8 cellular contexts compared by ENCODE assay signal in the genomic region with DNA sequence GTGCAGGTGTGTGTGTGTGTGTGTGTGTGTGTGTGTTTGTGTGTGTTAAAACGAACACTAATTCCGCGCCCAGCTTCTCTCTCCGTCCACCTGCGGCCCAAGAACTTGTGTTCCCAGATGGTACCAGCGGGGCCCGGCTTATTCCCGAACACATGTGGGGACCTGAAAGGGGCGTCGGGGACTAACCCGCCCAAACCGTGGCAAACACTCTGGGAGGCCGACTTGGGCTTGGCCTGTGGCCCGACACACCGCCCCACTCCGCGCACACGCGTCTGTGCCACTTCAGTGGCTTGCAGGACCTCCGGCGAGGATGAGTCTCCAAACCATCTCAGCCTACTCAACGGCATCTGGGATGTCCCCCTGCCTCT. TPM values are rescaled to one million over a fixed set of nuclear protein-coding genes. Genes with fewer than 3 reads are reported as not detected.
DNase-seq lines count a peak whose midpoint lies in the region; ATAC-seq and TF ChIP-seq lines count a peak whose summit lies in the region.

No MANE protein-coding gene starts in this region.

- no peak for TF ChIP-seq CTCF in colonic mucosa (IDR thresholded peaks at IDR 0.05)
- no peak for TF ChIP-seq CTCF in type B pancreatic cell (conservative IDR thresholded peaks at IDR 0.05)

- H3K27ac ChIP-seq in colonic mucosa, result no peak overlapping the region
- H3K27ac ChIP-seq in mucosa of rectum (ENCODE audit: low read depth in 2 of 2, low read length in 2 of 2), result peak overlapping the region in 1 of 2 donors; percentile 22

- H3K4me1 ChIP-seq in colonic mucosa (no peaks in the 10 kb centered on the region), mucosa of rectum (ENCODE audit: control insufficient read depth in 2 of 2, insufficient read depth in 2 of 2, low read length in 2 of 2) (no peaks in the 10 kb centered on the region)

- no peak for ATAC-seq in HG02981 (IDR thresholded peaks at IDR 0.05; ENCODE audit: unreplicated experiment)

- H3K4me1 Mint-ChIP-seq in activated naive CD8-positive, alpha-beta T cell (ENCODE audit: low read depth), result peaks cover 23% of the 10 kb centered on the region
- peaks cover 18% of the 10 kb centered on the region for H3K4me1 Mint-ChIP-seq in activated naive CD8-positive, alpha-beta T cell treated with anti-CD3 and anti-CD28 coated beads for 36 hours
- H3K4me1 Mint-ChIP-seq in type B pancreatic cell (ENCODE audit: unreplicated experiment), result peaks cover 19% of the 10 kb centered on the region

- no peaks in the 10 kb centered on the region for H3K9me3 ChIP-seq in colonic mucosa
- no peaks in the 10 kb centered on the region for H3K9me3 ChIP-seq in mucosa of rectum (ENCODE audit: control insufficient read depth in 2 of 2, low read length in 2 of 2)

- intact Hi-C loops in colonic mucosa (cut with DNase I), result no loop called here

- DNase-seq in activated naive CD8-positive, alpha-beta T cell treated with anti-CD3 and anti-CD28 coated beads for 36 hours, result no peak
- no peak for DNase-seq in colonic mucosa
- DNase-seq in type B pancreatic cell (ENCODE audit: extremely low spot score, unreplicated experiment), result no peak
- no peak for DNase-seq in ecto neural progenitor cell (ENCODE audit: low spot score)
- DNase-seq in activated CD8-positive, alpha-beta memory T cell treated with anti-CD3 and anti-CD28 coated beads, Interleukin-2, amount 50 U/mL, for 4 hours, result no peak

- H3K36me3 ChIP-seq in colonic mucosa, result no peaks in the 10 kb centered on the region
- H3K36me3 ChIP-seq in mucosa of rectum (ENCODE audit: control insufficient read depth in 2 of 2, insufficient read depth in 2 of 2, low read length in 2 of 2), result no peaks in the 10 kb centered on the region

- H3K9ac ChIP-seq in colonic mucosa (ENCODE audit: low read depth in 2 of 2, low read length in 2 of 2) (no peak overlapping the region), mucosa of rectum (ENCODE audit: low read depth in 1 of 2, low read length in 2 of 2) (no peak overlapping the region)

- H3K27me3 ChIP-seq in colonic mucosa (peaks cover 25% of the 10 kb centered on the region), mucosa of rectum (ENCODE audit: control insufficient read depth in 2 of 2, insufficient read depth in 2 of 2, low read length in 2 of 2) (peaks cover 27 to 44% of the 10 kb centered on the region in 2 donors)

- peaks cover 38% of the 10 kb centered on the region for H3K27me3 Mint-ChIP-seq in activated naive CD8-positive, alpha-beta T cell
- H3K27me3 Mint-ChIP-seq in activated naive CD8-positive, alpha-beta T cell treated with anti-CD3 and anti-CD28 coated beads for 36 hours, result peaks cover 56% of the 10 kb centered on the region
- peaks cover 43% of the 10 kb centered on the region for H3K27me3 Mint-ChIP-seq in type B pancreatic cell

- H3K4me3 ChIP-seq in colonic mucosa, result peak overlapping the region; percentile 27
- peak overlapping the region; percentile 17 to 39 for H3K4me3 ChIP-seq in mucosa of rectum (ENCODE audit: low read length in 2 of 2)

- peak overlapping the region; percentile 65 for H3K4me3 Mint-ChIP-seq in activated naive CD8-positive, alpha-beta T cell
- H3K4me3 Mint-ChIP-seq in activated naive CD8-positive, alpha-beta T cell treated with anti-CD3 and anti-CD28 coated beads for 36 hours, result no peak overlapping the region
- H3K4me3 Mint-ChIP-seq in type B pancreatic cell, result peak overlapping the region; percentile 83

- no peaks in the 10 kb centered on the region for H3K36me3 Mint-ChIP-seq in activated naive CD8-positive, alpha-beta T cell
- H3K36me3 Mint-ChIP-seq in activated naive CD8-positive, alpha-beta T cell treated with anti-CD3 and anti-CD28 coated beads for 36 hours, result peaks cover 3% of the 10 kb centered on the region
- H3K36me3 Mint-ChIP-seq in type B pancreatic cell, result no peaks in the 10 kb centered on the region

- H3K9me3 Mint-ChIP-seq in activated naive CD8-positive, alpha-beta T cell (ENCODE audit: low read depth), result no peaks in the 10 kb centered on the region
- no peaks in the 10 kb centered on the region for H3K9me3 Mint-ChIP-seq in activated naive CD8-positive, alpha-beta T cell treated with anti-CD3 and anti-CD28 coated beads for 36 hours
- no peaks in the 10 kb centered on the region for H3K9me3 Mint-ChIP-seq in type B pancreatic cell

- H3K27ac Mint-ChIP-seq in activated naive CD8-positive, alpha-beta T cell, result no peak overlapping the region
- H3K27ac Mint-ChIP-seq in activated naive CD8-positive, alpha-beta T cell treated with anti-CD3 and anti-CD28 coated beads for 36 hours, result no peak overlapping the region
- H3K27ac Mint-ChIP-seq in type B pancreatic cell, result no peak overlapping the region

RNA-seq across cellular contexts. Expression of a gene that starts 0.9 kb away (rescaled TPM):
- total RNA-seq in activated naive CD8-positive, alpha-beta T cell treated with anti-CD3 and anti-CD28 coated beads for 36 hours, result not detected
- total RNA-seq in colonic mucosa (1 to 10 TPM; 4.2 to 5.9 TPM), type B pancreatic cell (ENCODE audit: low replicate concordance) (5.6 and 29.6 TPM in 2 replicates)
